18 cellular contexts compared by ENCODE assay signal in genomic region chr5:113065626-113066025, GRCh38.
DNase-seq lines count a peak whose midpoint lies in the region; ATAC-seq and TF ChIP-seq lines count a peak whose summit lies in the region.
"Had no signal": no experiment of that assay in that cellular context is flagged by ENCODE, and none has a peak within 500 bp of the region (broad histone marks: within the 10 kb centered on the region; RNA-seq: fewer than 3 reads in every experiment).

No MANE protein-coding gene starts in this region.

- ATAC-seq in IMR-90 (ENCODE audit: low read depth) (no peak), HG03280 (IDR thresholded peaks at IDR 0.05; ENCODE audit: unreplicated experiment) (no peak), HG02610 (IDR thresholded peaks at IDR 0.05; ENCODE audit: unreplicated experiment) (no peak)

- H3K4ac ChIP-seq in IMR-90 (ENCODE audit: low read depth, low read length) = peak overlapping the region; percentile 14

- H3K4me3 ChIP-seq in IMR-90 (ENCODE audit: insufficient read depth, low read depth, low read length) = no peak overlapping the region
- no peak overlapping the region for H3K4me3 ChIP-seq in coronary artery
- H3K4me3 ChIP-seq: HAP-1 had no signal

- H3K27me3 Mint-ChIP-seq in nephron (ENCODE audit: low read depth) (no peaks in the 10 kb centered on the region), type B pancreatic cell (no peaks in the 10 kb centered on the region)
- H3K27me3 Mint-ChIP-seq: B cell; CD4-positive, alpha-beta memory T cell had no signal

- dilution Hi-C loops in IMR-90 (cut with HindIII; ENCODE audit: low sequenced_read_pairs, unreplicated experiment) = no loop called here

- H3K9me3 ChIP-seq in IMR-90 (ENCODE audit: control insufficient read depth, insufficient read depth, low read length) = no peaks in the 10 kb centered on the region
- H3K9me3 ChIP-seq: HAP-1 had no signal

- H3K9me1 ChIP-seq in IMR-90 (ENCODE audit: insufficient read depth, low read length) = peaks cover 26% of the 10 kb centered on the region

- H3K27me3 ChIP-seq in IMR-90 (ENCODE audit: control insufficient read depth, insufficient read depth, low read length) = no peaks in the 10 kb centered on the region

- H4K20me1 ChIP-seq in IMR-90 (ENCODE audit: insufficient read depth, low read length) = no peaks in the 10 kb centered on the region

- intact Hi-C loops in IMR-90 (cut with micrococcal nuclease) = loop anchor here (5.0 to 10.0 kb wide), 2 partner anchors 207 to 229 kb away; no protein-coding TSS in a partner anchor

- TF ChIP-seq CTCF in IMR-90 (conservative IDR thresholded peaks at IDR 0.05; ENCODE audit: low read depth, low read length) (no peak), coronary artery (IDR thresholded peaks at IDR 0.05) (no peak), nephron (IDR thresholded peaks at IDR 0.05; ENCODE audit: unreplicated experiment in 3 of 3) (no peak), type B pancreatic cell (conservative IDR thresholded peaks at IDR 0.05) (no peak)

- H3K4me2 ChIP-seq in IMR-90 (ENCODE audit: low read depth, low read length) = no peak overlapping the region

- H2BK15ac ChIP-seq in IMR-90 (ENCODE audit: low read depth, low read length) = 0 out of 3 replicates have a peak overlapping the region, but pooled peaks have one; percentile 16

- H3K18ac ChIP-seq in IMR-90 (ENCODE audit: low read depth, low read length) = no peak overlapping the region

- H3K9me3 Mint-ChIP-seq in nephron (no peaks in the 10 kb centered on the region), type B pancreatic cell (no peaks in the 10 kb centered on the region)
- H3K9me3 Mint-ChIP-seq: CD4-positive, alpha-beta memory T cell; HFFc6 had no signal

- no peak overlapping the region for H2AK5ac ChIP-seq in IMR-90 (ENCODE audit: low read depth, low read length)

- no peak overlapping the region for H4K8ac ChIP-seq in IMR-90 (ENCODE audit: low read depth in 2 of 2, low read length in 2 of 2)

- H3K14ac ChIP-seq in IMR-90 (replicated peaks; ENCODE audit: low read depth, low read length) = no peak overlapping the region

- H2BK20ac ChIP-seq in IMR-90 (ENCODE audit: low read depth, low read length) = no peak overlapping the region

- no peak overlapping the region for H4K5ac ChIP-seq in IMR-90 (ENCODE audit: low read depth, low read length)

- no peak for TF ChIP-seq POLR2A in IMR-90 (IDR thresholded peaks at IDR 0.05; ENCODE audit: low read depth, low read length)

- in situ Hi-C loops in IMR-90 (cut with MboI; ENCODE audit: low sequenced_read_pairs) = no loop called here

- H3K27ac ChIP-seq in IMR-90 (ENCODE audit: insufficient read depth, low read length) (no peak overlapping the region), coronary artery (no peak overlapping the region)
- H3K27ac ChIP-seq: HL-60 had no signal

- no TSS peak for BruUV-seq in IMR-90 (replicated peaks; lab: Mats Ljungman, UMichigan)

- H3K79me1 ChIP-seq in IMR-90 (ENCODE audit: low read depth in 1 of 2, low read length in 2 of 2) = peaks cover 0 to 6% of the 10 kb centered on the region in 2 experiments; a peak in 2 of 4 replicates

- H3K4me3 Mint-ChIP-seq in nephron (no peak overlapping the region), type B pancreatic cell (no peak overlapping the region)
- H3K4me3 Mint-ChIP-seq: B cell; CD4-positive, alpha-beta memory T cell; HFFc6 had no signal

- H2BK120ac ChIP-seq in IMR-90 (ENCODE audit: low read depth, low read length) = no peak overlapping the region

- POLR2A ChIA-PET in IMR-90 (lab: Charles Lee; ENCODE audit: unreplicated experiment) = no interaction called here

- H3K27ac Mint-ChIP-seq in nephron (peak overlapping the region in 2 of 3 experiments; percentile 23 to 47), type B pancreatic cell (peak overlapping the region; percentile 91)
- H3K27ac Mint-ChIP-seq: B cell, HFFc6 had no signal

- no peak overlapping the region for H3K23ac ChIP-seq in IMR-90 (ENCODE audit: low read depth, low read length)

- no peak for TF ChIP-seq RAD21 in IMR-90 (IDR thresholded peaks at IDR 0.05; ENCODE audit: low read length)

- H2AK9ac ChIP-seq in IMR-90 (replicated peaks; ENCODE audit: low read depth, low read length, poor library complexity) = no peak overlapping the region

- H3K9ac ChIP-seq in IMR-90 (ENCODE audit: low read depth, low read length) = no peak overlapping the region

- WGBS in IMR-90 (ENCODE audit: extremely low coverage in 2 of 2, insufficient read length in 1 of 2), 2 experiments = no CpG with 5 or more reads among the region's 2 CpGs

- H2AFZ ChIP-seq in IMR-90 (replicated peaks; ENCODE audit: low read length, poor library complexity) = no peak overlapping the region

- H3K36me3 Mint-ChIP-seq in nephron (ENCODE audit: low read depth) (peaks cover 69% of the 10 kb centered on the region), type B pancreatic cell (peaks cover 3% of the 10 kb centered on the region)

- peaks cover 69% of the 10 kb centered on the region for H3K4me1 Mint-ChIP-seq in nephron
- peaks cover 17% of the 10 kb centered on the region for H3K4me1 Mint-ChIP-seq in type B pancreatic cell (ENCODE audit: unreplicated experiment)
- H3K4me1 Mint-ChIP-seq: B cell had no signal

- H4K91ac ChIP-seq in IMR-90 (ENCODE audit: insufficient read depth, low read depth, low read length) = no peak overlapping the region

- H3K4me1 ChIP-seq in IMR-90 (ENCODE audit: control insufficient read depth, insufficient read depth, low read length) = peaks cover 24% of the 10 kb centered on the region

- no peak overlapping the region for H3K56ac ChIP-seq in IMR-90 (ENCODE audit: extremely low read depth, insufficient read depth, low read length)

- no peak for DNase-seq in IMR-90
- DNase-seq in coronary artery (ENCODE audit: low spot score) = peak; percentile 54
- DNase-seq in type B pancreatic cell (ENCODE audit: extremely low spot score, unreplicated experiment) = no peak
- no peak for DNase-seq in NCI-H748 treated with DMSO at 0.1 percent for 48 hours (lab: John Stamatoyannopoulos, UW)
- DNase-seq: C1 segment of cervical spinal cord; CD4-positive, alpha-beta memory T cell; COR-L47; DMS153; DMS79 treated with DMSO at 0.1 percent for 48 hours; EL; GOT3; HFFc6 had no signal

- H2BK5ac ChIP-seq in IMR-90 (ENCODE audit: low read depth, low read length, poor library complexity, severe bottlenecking) = no peak overlapping the region

- CTCF ChIA-PET in IMR-90 (lab: Yijun Ruan, JAX) = interaction anchor here (1.2 kb wide), 1 partner anchor 45 kb away, joined by 3 read pairs; no protein-coding TSS in a partner anchor

- H3K36me3 ChIP-seq in IMR-90 (ENCODE audit: control insufficient read depth, insufficient read depth, low read length) = peaks cover 41% of the 10 kb centered on the region

TF ChIP-seq in IMR-90, 13 proteins besides CTCF, POLR2A, EP300 and RAD21:
- no peak for TF ChIP-seq MAZ (IDR thresholded peaks at IDR 0.05; ENCODE audit: borderline replicate concordance, low read depth, low read length)
- TF ChIP-seq MAFK (IDR thresholded peaks at IDR 0.05; ENCODE audit: low read depth, low read length) = no peak
- no peak for TF ChIP-seq RCOR1 (IDR thresholded peaks at IDR 0.05; ENCODE audit: insufficient replicate concordance, low read length)
- TF ChIP-seq RFX5 (IDR thresholded peaks at IDR 0.05; ENCODE audit: low read depth, low read length) = no peak
- TF ChIP-seq, protein P1, sequence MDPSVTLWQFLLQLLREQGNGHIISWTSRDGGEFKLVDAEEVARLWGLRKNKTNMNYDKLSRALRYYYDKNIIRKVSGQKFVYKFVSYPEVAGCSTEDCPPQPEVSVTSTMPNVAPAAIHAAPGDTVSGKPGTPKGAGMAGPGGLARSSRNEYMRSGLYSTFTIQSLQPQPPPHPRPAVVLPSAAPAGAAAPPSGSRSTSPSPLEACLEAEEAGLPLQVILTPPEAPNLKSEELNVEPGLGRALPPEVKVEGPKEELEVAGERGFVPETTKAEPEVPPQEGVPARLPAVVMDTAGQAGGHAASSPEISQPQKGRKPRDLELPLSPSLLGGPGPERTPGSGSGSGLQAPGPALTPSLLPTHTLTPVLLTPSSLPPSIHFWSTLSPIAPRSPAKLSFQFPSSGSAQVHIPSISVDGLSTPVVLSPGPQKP (IDR thresholded peaks at IDR 0.05; ENCODE audit: borderline replicate concordance, low read depth, low read length) = no peak
- TF ChIP-seq CEBPB (IDR thresholded peaks at IDR 0.05; ENCODE audit: low read depth, low read length) = no peak
- no peak for TF ChIP-seq SMC3 (IDR thresholded peaks at IDR 0.05; ENCODE audit: low read depth, low read length)
- no peak for TF ChIP-seq FOS (IDR thresholded peaks at IDR 0.05; ENCODE audit: low read depth, low read length)
- no peak for TF ChIP-seq MXI1 (IDR thresholded peaks at IDR 0.05; ENCODE audit: borderline replicate concordance, low read depth, low read length)
- no peak for TF ChIP-seq BHLHE40 (IDR thresholded peaks at IDR 0.05; ENCODE audit: low read depth, low read length)
- no peak for TF ChIP-seq NFE2L2 (IDR thresholded peaks at IDR 0.05; ENCODE audit: low read depth, low read length)
- TF ChIP-seq CHD1 (IDR thresholded peaks at IDR 0.05; ENCODE audit: low read depth, low read length) = no peak
- TF ChIP-seq USF2 (IDR thresholded peaks at IDR 0.05; ENCODE audit: low read depth, low read length) = no peak
TF ChIP-seq in IMR-90: peak in this region for 0.
